Comparison of ENCODE assay signal across 28 cellular contexts in genomic region chr2:233411162-233411561, GRCh38. TPM values are rescaled to one million over a fixed set of nuclear protein-coding genes. Genes with fewer than 3 reads are reported as not detected.
DNase-seq lines count a peak whose midpoint lies in the region; ATAC-seq and TF ChIP-seq lines count a peak whose summit lies in the region.
"Had no signal": no experiment of that assay in that cellular context is flagged by ENCODE, and none has a peak within 500 bp of the region (broad histone marks: within the 10 kb centered on the region; RNA-seq: fewer than 3 reads in every experiment).

No MANE protein-coding gene starts in this region.

- H3K4me3 ChIP-seq in colonic mucosa (no peak overlapping the region), osteoblast (ENCODE audit: insufficient read depth, low read length) (no peak overlapping the region)
- H3K4me3 ChIP-seq: esophagus muscularis mucosa, left lung, right atrium auricular region, tibial artery had no signal

- no peak overlapping the region for H2AFZ ChIP-seq in osteoblast (ENCODE audit: low read length)
- H2AFZ ChIP-seq: parathyroid adenoma had no signal

- H3K27me3 Mint-ChIP-seq in activated CD4-positive, alpha-beta T cell treated with anti-CD3 and anti-CD28 coated beads, Interleukin-2, amount 10 ng/mL, durations not matched to agents 7 days and 5 days: no peaks in the 10 kb centered on the region
- H3K27me3 Mint-ChIP-seq: brain had no signal

- no peak overlapping the region for H3K4me2 ChIP-seq in osteoblast (ENCODE audit: insufficient read depth, low read length)

- no peak for ATAC-seq in stimulated activated effector memory CD8-positive, alpha-beta T cell treated with anti-CD3 and anti-CD28 coated beads, Interleukin-12 subunit alpha, Interleukin-12 subunit beta, amount 100 ng/mL, for 72 hours
- ATAC-seq: left lung, Panc1 had no signal

- H3K9me3 Mint-ChIP-seq in activated CD4-positive, alpha-beta T cell treated with anti-CD3 and anti-CD28 coated beads, Interleukin-2, amount 10 ng/mL, durations not matched to agents 7 days and 5 days: peaks cover 11% of the 10 kb centered on the region
- H3K9me3 Mint-ChIP-seq in stimulated activated effector memory CD8-positive, alpha-beta T cell treated with anti-CD3 and anti-CD28 coated beads, Interleukin-12 subunit alpha, Interleukin-12 subunit beta, amount 100 ng/mL, for 72 hours: peaks cover 2% of the 10 kb centered on the region

- H3K9ac ChIP-seq in colonic mucosa (ENCODE audit: low read depth in 2 of 2, low read length in 2 of 2): peak overlapping the region in 1 of 2 donors; percentile 19
- H3K9ac ChIP-seq: parathyroid adenoma had no signal

- no peaks in the 10 kb centered on the region for H4K20me1 ChIP-seq in osteoblast (ENCODE audit: insufficient read depth, low read length)

- peaks cover 59% of the 10 kb centered on the region for H3K36me3 Mint-ChIP-seq in activated CD4-positive, alpha-beta T cell treated with anti-CD3 and anti-CD28 coated beads, Interleukin-2, amount 10 ng/mL, durations not matched to agents 7 days and 5 days (ENCODE audit: low read depth)
- peaks cover 24% of the 10 kb centered on the region for H3K36me3 Mint-ChIP-seq in stimulated activated effector memory CD8-positive, alpha-beta T cell treated with anti-CD3 and anti-CD28 coated beads, Interleukin-12 subunit alpha, Interleukin-12 subunit beta, amount 100 ng/mL, for 72 hours

- no peaks in the 10 kb centered on the region for H3K9me3 ChIP-seq in colonic mucosa
- H3K9me3 ChIP-seq in osteoblast (ENCODE audit: low read depth, low read length): no peaks in the 10 kb centered on the region
- H3K9me3 ChIP-seq: tibial artery had no signal

- POLR2A ChIA-PET in activated CD4-positive, alpha-beta T cell treated with anti-CD3 and anti-CD28 coated beads, Interleukin-2, amount 10 ng/mL, durations not matched to agents 7 days and 5 days (lab: Charles Lee): no interaction called here

- no peak for TF ChIP-seq CTCF in colonic mucosa (IDR thresholded peaks at IDR 0.05)
- no peak for TF ChIP-seq CTCF in osteoblast (IDR thresholded peaks at IDR 0.05; ENCODE audit: extremely low read depth, low read depth, low read length)

- H3K4me1 ChIP-seq in colonic mucosa: peaks cover 23% of the 10 kb centered on the region
- peaks cover 36% of the 10 kb centered on the region for H3K4me1 ChIP-seq in osteoblast (ENCODE audit: insufficient read depth, low read length)

- no peaks in the 10 kb centered on the region for H3K79me2 ChIP-seq in osteoblast (ENCODE audit: insufficient read depth, low read length)
- H3K79me2 ChIP-seq: parathyroid adenoma had no signal

- H3K4me3 Mint-ChIP-seq in activated CD4-positive, alpha-beta T cell treated with anti-CD3 and anti-CD28 coated beads, Interleukin-2, amount 10 ng/mL, durations not matched to agents 7 days and 5 days: no peak overlapping the region
- H3K4me3 Mint-ChIP-seq in stimulated activated effector memory CD8-positive, alpha-beta T cell treated with anti-CD3 and anti-CD28 coated beads, Interleukin-12 subunit alpha, Interleukin-12 subunit beta, amount 100 ng/mL, for 72 hours: peak overlapping the region; percentile 44
- H3K4me3 Mint-ChIP-seq: brain, nephron had no signal

- intact Hi-C loops in colonic mucosa (cut with DNase I): no loop called here

- CTCF ChIA-PET in activated CD4-positive, alpha-beta T cell treated with anti-CD3 and anti-CD28 coated beads, Interleukin-2, amount 10 ng/mL, durations not matched to agents 7 days and 5 days (lab: Charles Lee): interaction anchor here (1.1 to 10.0 kb wide), 2 partner anchors 11 to 33 kb away, joined by 3 to 62 read pairs; no protein-coding TSS in a partner anchor

- DNase-seq in activated CD4-positive, alpha-beta T cell treated with anti-CD3 and anti-CD28 coated beads, Interleukin-2, amount 10 ng/mL, durations not matched to agents 7 days and 5 days: no peak
- DNase-seq in activated CD4-positive, alpha-beta T cell treated with anti-CD3 and anti-CD28 coated beads for 1 hour: no peak
- DNase-seq in LHCN-M2 (ENCODE audit: low read depth) (peak; percentile 25), colonic mucosa (no peak), A172 (ENCODE audit: low spot score) (no peak), ureter (ENCODE audit: low spot score) (no peak), osteoblast (ENCODE audit: insufficient read length, low spot score, missing footprints) (no peak)
- DNase-seq in stimulated activated effector memory CD8-positive, alpha-beta T cell treated with anti-CD3 and anti-CD28 coated beads, Interleukin-12 subunit alpha, Interleukin-12 subunit beta, amount 100 ng/mL, for 72 hours (ENCODE audit: low spot score in 2 of 2): no peak
- DNase-seq: 8988T; DND-41; effector CD8-positive, alpha-beta T cell; foreskin melanocyte; H7; left lung; NCI-H1694; NCI-H510A treated with DMSO at 0.1 percent for 48 hours; NK-92 treated with Interleukin-12 subunit alpha and Interleukin-12 subunit beta, amount 100 ng/mL, for 24 hours; stimulated activated CD4-positive, alpha-beta T cell treated with anti-CD3 and anti-CD28 coated beads, Interleukin-4, amount 100 ng/mL, for 1 hour; stimulated activated naive CD4-positive, alpha-beta T cell treated with Interleukin-2 at 50 U/mL for 16 hours; T-helper 1 cell; tibial artery had no signal

- H3K27me3 ChIP-seq in colonic mucosa: no peaks in the 10 kb centered on the region
- no peaks in the 10 kb centered on the region for H3K27me3 ChIP-seq in osteoblast (ENCODE audit: insufficient read depth, low read length)
- H3K27me3 ChIP-seq: esophagus muscularis mucosa, left lung, right atrium auricular region, tibial artery had no signal

- peaks cover 78% of the 10 kb centered on the region for H3K4me1 Mint-ChIP-seq in activated CD4-positive, alpha-beta T cell treated with anti-CD3 and anti-CD28 coated beads, Interleukin-2, amount 10 ng/mL, durations not matched to agents 7 days and 5 days
- H3K4me1 Mint-ChIP-seq in stimulated activated effector memory CD8-positive, alpha-beta T cell treated with anti-CD3 and anti-CD28 coated beads, Interleukin-12 subunit alpha, Interleukin-12 subunit beta, amount 100 ng/mL, for 72 hours: peaks cover 65% of the 10 kb centered on the region

- peak overlapping the region; percentile 79 for H3K27ac Mint-ChIP-seq in activated CD4-positive, alpha-beta T cell treated with anti-CD3 and anti-CD28 coated beads, Interleukin-2, amount 10 ng/mL, durations not matched to agents 7 days and 5 days
- peak overlapping the region; percentile 23 for H3K27ac Mint-ChIP-seq in stimulated activated effector memory CD8-positive, alpha-beta T cell treated with anti-CD3 and anti-CD28 coated beads, Interleukin-12 subunit alpha, Interleukin-12 subunit beta, amount 100 ng/mL, for 72 hours
- H3K27ac Mint-ChIP-seq: activated T-helper 1 cell treated with anti-CD3 and anti-CD28 coated beads, Interleukin-12 subunit alpha, Interleukin-12 subunit beta, Interleukin-2, Interleukin-4 antibody, amounts not matched to agents 30 ng/mL and 10 ng/mL and 1 ng/mL, durations not matched to agents 14 hours and 24 hours and 36 hours; brain; nephron had no signal

- H3K36me3 ChIP-seq in colonic mucosa (no peaks in the 10 kb centered on the region), osteoblast (ENCODE audit: insufficient read depth, low read length) (no peaks in the 10 kb centered on the region)
- H3K36me3 ChIP-seq: esophagus muscularis mucosa, right atrium auricular region, tibial artery had no signal

- H3K27ac ChIP-seq in colonic mucosa (peak overlapping the region; percentile 85), osteoblast (ENCODE audit: low read depth, low read length) (no peak overlapping the region)
- H3K27ac ChIP-seq: esophagus muscularis mucosa, left lung, parathyroid adenoma had no signal

RNA-seq across cellular contexts. Expression of gene DGKD, which starts 56.9 kb away (rescaled TPM):
- 10 to 100 TPM; 84.1 to 97.5 TPM for total RNA-seq in activated CD4-positive, alpha-beta T cell treated with anti-CD3 and anti-CD28 coated beads, Interleukin-2, amount 10 ng/mL, durations not matched to agents 7 days and 5 days
- total RNA-seq in LHCN-M2 (2014; rRNA removed): 9.8 and 13.0 TPM in 2 replicates
- polyA plus RNA-seq in LHCN-M2 (2012): 6.4 TPM
- 10 to 100 TPM; 64.4 to 94.6 TPM for total RNA-seq in colonic mucosa
- total RNA-seq in A172 (2014; rRNA removed; shearing (Covaris generic)): 14.8 and 16.4 TPM in 2 replicates
- total RNA-seq in ureter: 44.7 TPM
- 6.5 TPM in 2 replicates for total RNA-seq in osteoblast
